8 cellular contexts compared by ENCODE assay signal in the genomic region with DNA sequence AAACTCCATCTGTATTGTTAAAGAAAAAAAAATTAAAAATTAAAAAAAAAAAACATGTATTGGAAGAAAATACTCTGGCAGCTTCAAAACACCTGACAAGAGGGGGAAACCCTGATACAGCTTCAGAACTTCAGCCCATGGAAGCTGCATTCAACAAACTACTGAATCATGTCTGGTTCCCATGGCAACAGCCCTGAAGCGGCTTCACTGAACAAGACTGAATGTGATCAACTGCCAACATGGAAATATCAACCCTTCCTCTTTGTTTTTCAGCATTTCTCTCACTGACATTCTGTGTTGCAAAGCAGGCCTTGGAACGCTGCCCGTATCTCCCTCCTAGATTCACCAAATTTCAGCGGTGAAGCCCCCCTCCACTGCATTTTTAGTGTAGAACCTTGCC. TPM values are rescaled to one million over a fixed set of nuclear protein-coding genes. Genes with fewer than 3 reads are reported as not detected.
DNase-seq lines count a peak whose midpoint lies in the region; ATAC-seq and TF ChIP-seq lines count a peak whose summit lies in the region.

No MANE protein-coding gene starts in this region.

- no peaks in the 10 kb centered on the region for H3K9me3 Mint-ChIP-seq in activated naive CD4-positive, alpha-beta T cell treated with anti-CD3 and anti-CD28 coated beads, Interleukin-2, amount 10 ng/mL, durations not matched to agents 7 days and 5 days
- no peaks in the 10 kb centered on the region for H3K9me3 Mint-ChIP-seq in natural killer cell treated with Interleukin-12 subunit alpha and Interleukin-12 subunit beta and Interleukin-15 and Interleukin-18, amount 100 ng/mL, for 72 hours

- CTCF ChIA-PET in activated naive CD4-positive, alpha-beta T cell treated with anti-CD3 and anti-CD28 coated beads, Interleukin-2, amount 10 ng/mL, durations not matched to agents 7 days and 5 days (lab: Charles Lee): interaction anchor here (0.6 kb wide), 1 partner anchor 93 kb away, joined by 4 read pairs; no protein-coding TSS in a partner anchor

- no peak overlapping the region for H3K4me3 ChIP-seq in psoas muscle

- peaks cover 3% of the 10 kb centered on the region for H3K4me1 Mint-ChIP-seq in activated naive CD4-positive, alpha-beta T cell treated with anti-CD3 and anti-CD28 coated beads, Interleukin-2, amount 10 ng/mL, durations not matched to agents 7 days and 5 days
- no peaks in the 10 kb centered on the region for H3K4me1 Mint-ChIP-seq in natural killer cell treated with Interleukin-12 subunit alpha and Interleukin-12 subunit beta and Interleukin-15 and Interleukin-18, amount 100 ng/mL, for 72 hours (ENCODE audit: low read depth in 2 of 2)

- peak in 2 of 4 donors; percentile 14 to 60 for ATAC-seq in psoas muscle
- ATAC-seq in natural killer cell treated with Interleukin-12 subunit alpha and Interleukin-12 subunit beta and Interleukin-15 and Interleukin-18, amount 100 ng/mL, for 72 hours: no peak

- 31 to 45% (median 38%) methylated on average over 4 of the region's 4 CpGs for WGBS in psoas muscle, 3 donors

- no peak overlapping the region for H3K27ac ChIP-seq in psoas muscle

- H3K27me3 Mint-ChIP-seq in activated naive CD4-positive, alpha-beta T cell treated with anti-CD3 and anti-CD28 coated beads, Interleukin-2, amount 10 ng/mL, durations not matched to agents 7 days and 5 days: no peaks in the 10 kb centered on the region
- H3K27me3 Mint-ChIP-seq in natural killer cell treated with Interleukin-12 subunit alpha and Interleukin-12 subunit beta and Interleukin-15 and Interleukin-18, amount 100 ng/mL, for 72 hours: peaks cover 0 to 3% of the 10 kb centered on the region in 2 donors

- no peaks in the 10 kb centered on the region for H3K27me3 ChIP-seq in psoas muscle (ENCODE audit: insufficient read depth in 3 of 3, low read length in 2 of 3)

- DNase-seq in activated CD8-positive, alpha-beta memory T cell treated with anti-CD3 and anti-CD28 coated beads, Interleukin-2, amount 50 U/mL, for 1 hour (ENCODE audit: extremely low read depth): peak; percentile 53
- no peak for DNase-seq in activated CD8-positive, alpha-beta memory T cell treated with anti-CD3 and anti-CD28 coated beads for 24 hours
- DNase-seq in NCI-H446 (lab: John Stamatoyannopoulos, UW) (peak; percentile 74 to 87), glomerular visceral epithelial cell (ENCODE audit: extremely low spot score) (peak; percentile 47), psoas muscle (peak; percentile 67 to 69), D341Med (ENCODE audit: low spot score) (no peak)
- DNase-seq in activated naive CD4-positive, alpha-beta T cell treated with anti-CD3 and anti-CD28 coated beads, Interleukin-2, amount 10 ng/mL, durations not matched to agents 7 days and 5 days: peak; percentile 26
- no peak for DNase-seq in natural killer cell treated with Interleukin-12 subunit alpha and Interleukin-12 subunit beta and Interleukin-15 and Interleukin-18, amount 100 ng/mL, for 72 hours (ENCODE audit: low spot score)

- no peaks in the 10 kb centered on the region for H3K36me3 ChIP-seq in psoas muscle (ENCODE audit: insufficient read depth in 1 of 2, low read depth in 1 of 2)

- no peak overlapping the region for H3K4me3 Mint-ChIP-seq in activated naive CD4-positive, alpha-beta T cell treated with anti-CD3 and anti-CD28 coated beads, Interleukin-2, amount 10 ng/mL, durations not matched to agents 7 days and 5 days
- no peak overlapping the region for H3K4me3 Mint-ChIP-seq in natural killer cell treated with Interleukin-12 subunit alpha and Interleukin-12 subunit beta and Interleukin-15 and Interleukin-18, amount 100 ng/mL, for 72 hours

- H3K4me1 ChIP-seq in psoas muscle: peaks cover 13% of the 10 kb centered on the region

- H3K27ac Mint-ChIP-seq in activated naive CD4-positive, alpha-beta T cell treated with anti-CD3 and anti-CD28 coated beads, Interleukin-2, amount 10 ng/mL, durations not matched to agents 7 days and 5 days: no peak overlapping the region
- H3K27ac Mint-ChIP-seq in natural killer cell treated with Interleukin-12 subunit alpha and Interleukin-12 subunit beta and Interleukin-15 and Interleukin-18, amount 100 ng/mL, for 72 hours: no peak overlapping the region

- no peak for TF ChIP-seq CTCF in psoas muscle (IDR thresholded peaks at IDR 0.05)

- no peaks in the 10 kb centered on the region for H3K36me3 Mint-ChIP-seq in activated naive CD4-positive, alpha-beta T cell treated with anti-CD3 and anti-CD28 coated beads, Interleukin-2, amount 10 ng/mL, durations not matched to agents 7 days and 5 days
- H3K36me3 Mint-ChIP-seq in natural killer cell treated with Interleukin-12 subunit alpha and Interleukin-12 subunit beta and Interleukin-15 and Interleukin-18, amount 100 ng/mL, for 72 hours: no peaks in the 10 kb centered on the region

- intact Hi-C loops in psoas muscle (cut with DNase I): no loop called here

- no peaks in the 10 kb centered on the region for H3K9me3 ChIP-seq in psoas muscle

RNA-seq across cellular contexts. Expression of gene GPCPD1, which starts 48.1 kb away (rescaled TPM):
- total RNA-seq in psoas muscle: 10 to 100 TPM; 16.9 to 30.5 (median 22.4) TPM
- 10 to 100 TPM in 1 of 3 donors, 1 to 10 TPM in 2; 7.6 to 26.5 (median 9.2) TPM for polyA plus RNA-seq in psoas muscle
- 10 to 100 TPM; 37.7 to 42.7 TPM for total RNA-seq in natural killer cell treated with Interleukin-12 subunit alpha and Interleukin-12 subunit beta and Interleukin-15 and Interleukin-18, amount 100 ng/mL, for 72 hours

Comparison
In these comparisons a context has a peak if more than half of its experiments do, and no peak if none do; other contexts are left out.
1. DNase-seq: peak in activated CD8-positive, alpha-beta memory T cell treated with anti-CD3 and anti-CD28 coated beads, Interleukin-2, amount 50 U/mL, for 1 hour (single experiment), NCI-H446 (2 of 2), activated naive CD4-positive, alpha-beta T cell treated with anti-CD3 and anti-CD28 coated beads, Interleukin-2, amount 10 ng/mL, durations not matched to agents 7 days and 5 days (single experiment), glomerular visceral epithelial cell (single experiment) and psoas muscle (2 of 2); none in activated CD8-positive, alpha-beta memory T cell treated with anti-CD3 and anti-CD28 coated beads for 24 hours (single experiment), natural killer cell treated with Interleukin-12 subunit alpha and Interleukin-12 subunit beta and Interleukin-15 and Interleukin-18, amount 100 ng/mL, for 72 hours (single experiment) and D341Med (single experiment).